Comparison of ENCODE assay signal across 21 cellular contexts in the genomic region with DNA sequence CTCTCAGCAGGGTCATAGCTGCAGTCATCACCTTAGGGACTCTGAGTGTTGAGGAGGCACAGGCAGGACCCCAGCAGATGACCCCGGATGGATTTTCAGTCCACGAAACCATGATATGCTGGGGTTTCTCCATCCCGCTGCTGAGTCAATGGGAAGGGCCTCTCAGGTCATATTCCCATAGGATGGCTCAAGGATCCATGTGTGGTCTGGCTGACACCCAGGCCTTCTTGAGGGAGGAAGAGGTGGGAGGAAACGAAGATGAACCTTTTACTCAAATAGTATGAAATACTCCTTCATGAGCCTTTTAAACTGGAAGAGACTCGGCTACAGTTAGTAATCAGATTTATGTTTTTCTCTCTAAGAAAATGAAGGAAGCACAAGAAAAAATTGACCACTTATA.
"Had no signal": no experiment of that assay in that cellular context is flagged by ENCODE, and none has a peak within 500 bp of the region (broad histone marks: within the 10 kb centered on the region; RNA-seq: fewer than 3 reads in every experiment).

No MANE protein-coding gene starts in this region.

- H3K4me3 ChIP-seq: MG63, SJSA1, SK-N-MC had no signal

- DNase-seq: IMR-90, Karpas-422, KG1, MG63, NCI-H1092, NCI-H1417 treated with DMSO at 0.1 percent for 48 hours, NCI-H146, NCI-H1694 treated with DMSO at 0.1 percent for 48 hours, NCI-H1930, NCI-H2081, NCI-H2107, NCI-H2227 treated with DMSO at 0.1 percent for 48 hours, NCI-H524, NCI-H526 treated with DMSO at 0.1 percent for 48 hours, NCI-H748 treated with DMSO at 0.1 percent for 48 hours, Right ventricle myocardium superior, RPMI8226, SIG-M5 had no signal

- ATAC-seq: HepG2 had no signal
